Comparison of ENCODE assay signal across 20 cellular contexts in genomic region chr9:14132798-14133197, GRCh38.
DNase-seq lines count a peak whose midpoint lies in the region; ATAC-seq, FAIRE-seq and TF ChIP-seq lines count a peak whose summit lies in the region.
"Had no signal": no experiment of that assay in that cellular context is flagged by ENCODE, and none has a peak within 500 bp of the region (broad histone marks: within the 10 kb centered on the region; RNA-seq: fewer than 3 reads in every experiment).

No MANE protein-coding gene starts in this region.

- no peaks in the 10 kb centered on the region for H3K27me3 Mint-ChIP-seq in activated CD8-positive, alpha-beta memory T cell treated with anti-CD3 and anti-CD28 coated beads, Interleukin-2, amount 10 ng/mL, durations not matched to agents 7 days and 5 days
- H3K27me3 Mint-ChIP-seq: CD4-positive, alpha-beta T cell had no signal

- TF ChIP-seq POLR2A in right lobe of liver (IDR thresholded peaks at IDR 0.05) (no peak), HepG2 (IDR thresholded peaks at IDR 0.05; ENCODE audit: insufficient read depth in 1 of 2, low read depth in 2 of 2, low read length in 2 of 2) (no peak)

- no peak for FAIRE-seq in HepG2 (lab: Jason Lieb, UNC)
- FAIRE-seq: D721Med, GM12892, GM18507, H54 had no signal

- H3K4me3 ChIP-seq in right lobe of liver: no peak overlapping the region
- H3K4me3 ChIP-seq in HepG2 (replicated peaks in 1 of 3; ENCODE audit: insufficient read depth in 1 of 3, low read depth in 2 of 3, low read length in 3 of 3): no peak overlapping the region
- H3K4me3 ChIP-seq: GM23338 had no signal

- H3K27ac Mint-ChIP-seq in activated CD8-positive, alpha-beta memory T cell treated with anti-CD3 and anti-CD28 coated beads, Interleukin-2, amount 10 ng/mL, durations not matched to agents 7 days and 5 days: no peak overlapping the region
- H3K27ac Mint-ChIP-seq: CD4-positive, alpha-beta T cell; GM23338 had no signal

- no peak for DNase-seq in right lobe of liver
- no peak for DNase-seq in HepG2 (ENCODE audit: low spot score)
- DNase-seq in left lobe of liver (ENCODE audit: low spot score): no peak
- no peak for DNase-seq in sciatic nerve (ENCODE audit: low spot score)
- DNase-seq in mesenteric fat pad (ENCODE audit: low spot score): no peak
- no peak for DNase-seq in activated CD8-positive, alpha-beta memory T cell treated with anti-CD3 and anti-CD28 coated beads, Interleukin-2, amount 10 ng/mL, durations not matched to agents 7 days and 5 days
- DNase-seq in ACHN: no peak
- DNase-seq: AML-193; Caco-2; CD4-positive, alpha-beta T cell; DMS153; DMS79; GDM1; HCEC 1CT had no signal

- no peak overlapping the region for H3K4me2 ChIP-seq in HepG2 (ENCODE audit: low read depth, low read length)
- H3K4me2 ChIP-seq: GM23338 had no signal

- no TSS peak for BruUV-seq in HepG2 (replicated peaks; lab: Mats Ljungman, UMichigan)

- H3K4me1 ChIP-seq in right lobe of liver (peaks cover 0 to 8% (median 0%) of the 10 kb centered on the region in 4 donors), HepG2 (ENCODE audit: insufficient read depth, low read length) (no peaks in the 10 kb centered on the region)
- H3K4me1 ChIP-seq: Caco-2 had no signal

- no peaks in the 10 kb centered on the region for H3K36me3 Mint-ChIP-seq in activated CD8-positive, alpha-beta memory T cell treated with anti-CD3 and anti-CD28 coated beads, Interleukin-2, amount 10 ng/mL, durations not matched to agents 7 days and 5 days

- ATAC-seq in right lobe of liver (peak; percentile 58 to 85 (median 72)), HepG2 (no peak), left lobe of liver (peak; percentile 84), sciatic nerve (peak; percentile 76)
- ATAC-seq in activated CD8-positive, alpha-beta memory T cell treated with anti-CD3 and anti-CD28 coated beads, Interleukin-2, amount 10 ng/mL, durations not matched to agents 7 days and 5 days: no peak
- ATAC-seq: GM23338 had no signal

- H3K9me3 ChIP-seq in right lobe of liver (no peaks in the 10 kb centered on the region), HepG2 (ENCODE audit: low read length) (no peaks in the 10 kb centered on the region)
- H3K9me3 ChIP-seq: Caco-2 had no signal

- no peak for TF ChIP-seq EP300 in HepG2 (IDR thresholded peaks at IDR 0.05; ENCODE audit: low read depth in 2 of 2, low read length in 2 of 2)
- TF ChIP-seq EP300 in HepG2 (CRISPR knock-in tag; IDR thresholded peaks at IDR 0.05; ENCODE audit: borderline replicate concordance): no peak

- POLR2A ChIA-PET in HepG2 (lab: Yijun Ruan, JAX): no interaction called here

- no peaks in the 10 kb centered on the region for H3K4me1 Mint-ChIP-seq in activated CD8-positive, alpha-beta memory T cell treated with anti-CD3 and anti-CD28 coated beads, Interleukin-2, amount 10 ng/mL, durations not matched to agents 7 days and 5 days

- no peak overlapping the region for H2AFZ ChIP-seq in HepG2 (ENCODE audit: low read length)
- H2AFZ ChIP-seq: GM23338 had no signal

- H3K27ac ChIP-seq in right lobe of liver: peak overlapping the region in 2 of 3 donors; percentile 4 to 29
- no peak overlapping the region for H3K27ac ChIP-seq in HepG2 (ENCODE audit: extremely low read length, insufficient read depth, low read length)
- H3K27ac ChIP-seq: C4-2B had no signal

- H3K9ac ChIP-seq in HepG2 (ENCODE audit: insufficient read depth, low read depth, low read length): no peak overlapping the region

- H3K4me3 Mint-ChIP-seq in activated CD8-positive, alpha-beta memory T cell treated with anti-CD3 and anti-CD28 coated beads, Interleukin-2, amount 10 ng/mL, durations not matched to agents 7 days and 5 days: no peak overlapping the region
- H3K4me3 Mint-ChIP-seq: CD4-positive, alpha-beta T cell; GM23338 had no signal

- H3K36me3 ChIP-seq in right lobe of liver (no peaks in the 10 kb centered on the region), HepG2 (replicated peaks in 1 of 2; ENCODE audit: control insufficient read depth in 1 of 2, insufficient read depth in 2 of 2, low read length in 2 of 2) (no peaks in the 10 kb centered on the region)

- no peaks in the 10 kb centered on the region for H3K79me2 ChIP-seq in HepG2 (ENCODE audit: insufficient read depth, low read length)

- WGBS in right lobe of liver (ENCODE audit: insufficient coverage, low coverage, low lambda C conversion rate, missing lambda C conversion rate): 51% methylated on average over 2 of the region's 2 CpGs
- WGBS in HepG2 (ENCODE audit: low lambda C conversion rate): 68% methylated on average over 2 of the region's 2 CpGs

- in situ Hi-C loops in HepG2 (cut with HindIII; ENCODE audit: extremely low pct_ligation_motif_present, low pct_unique_long_range_greater_than_20kb): no loop called here
- in situ Hi-C loops in ACHN (cut with HindIII; ENCODE audit: low pct_ligation_motif_present, low pct_unique_long_range_greater_than_20kb, low sequenced_read_pairs): no loop called here

- peaks cover 2% of the 10 kb centered on the region for H3K9me3 Mint-ChIP-seq in activated CD8-positive, alpha-beta memory T cell treated with anti-CD3 and anti-CD28 coated beads, Interleukin-2, amount 10 ng/mL, durations not matched to agents 7 days and 5 days (ENCODE audit: low read depth)
- H3K9me3 Mint-ChIP-seq: CD4-positive, alpha-beta T cell; GM23338 had no signal

- no peaks in the 10 kb centered on the region for H4K20me1 ChIP-seq in HepG2 (ENCODE audit: insufficient read depth, low read length)

- intact Hi-C loops in right lobe of liver (cut with DNase I): no loop called here
- intact Hi-C loops in HepG2 (cut with micrococcal nuclease; ENCODE audit: unreplicated experiment): no loop called here
- intact Hi-C loops in sciatic nerve (cut with DNase I): no loop called here

- no peak for TF ChIP-seq RAD21 in HepG2 (CRISPR knock-in tag; IDR thresholded peaks at IDR 0.05)

- CTCF ChIA-PET in HepG2 (lab: Yijun Ruan, JAX; ENCODE audit: low intra/inter-chr PET ratio, low total read pairs): no interaction called here
- CTCF ChIA-PET in activated CD8-positive, alpha-beta memory T cell treated with anti-CD3 and anti-CD28 coated beads, Interleukin-2, amount 10 ng/mL, durations not matched to agents 7 days and 5 days (lab: Charles Lee): no interaction called here

- H3K27me3 ChIP-seq in right lobe of liver: no peaks in the 10 kb centered on the region
- H3K27me3 ChIP-seq in HepG2 (ENCODE audit: control insufficient read depth in 1 of 2, insufficient read depth in 2 of 2, low read length in 2 of 2): no peaks in the 10 kb centered on the region

- no peak for TF ChIP-seq CTCF in right lobe of liver (IDR thresholded peaks at IDR 0.05)
- TF ChIP-seq CTCF in HepG2 (CRISPR knock-in tag; IDR thresholded peaks at IDR 0.05): no peak

TF ChIP-seq in HepG2, 621 proteins besides CTCF, POLR2A, EP300 and RAD21 (continues in another document):
- TF ChIP-seq ZNF343 (CRISPR knock-in tag; IDR thresholded peaks at IDR 0.05): no peak
- TF ChIP-seq NCOA2 (CRISPR knock-in tag; IDR thresholded peaks at IDR 0.05): no peak
- TF ChIP-seq, protein P1, sequence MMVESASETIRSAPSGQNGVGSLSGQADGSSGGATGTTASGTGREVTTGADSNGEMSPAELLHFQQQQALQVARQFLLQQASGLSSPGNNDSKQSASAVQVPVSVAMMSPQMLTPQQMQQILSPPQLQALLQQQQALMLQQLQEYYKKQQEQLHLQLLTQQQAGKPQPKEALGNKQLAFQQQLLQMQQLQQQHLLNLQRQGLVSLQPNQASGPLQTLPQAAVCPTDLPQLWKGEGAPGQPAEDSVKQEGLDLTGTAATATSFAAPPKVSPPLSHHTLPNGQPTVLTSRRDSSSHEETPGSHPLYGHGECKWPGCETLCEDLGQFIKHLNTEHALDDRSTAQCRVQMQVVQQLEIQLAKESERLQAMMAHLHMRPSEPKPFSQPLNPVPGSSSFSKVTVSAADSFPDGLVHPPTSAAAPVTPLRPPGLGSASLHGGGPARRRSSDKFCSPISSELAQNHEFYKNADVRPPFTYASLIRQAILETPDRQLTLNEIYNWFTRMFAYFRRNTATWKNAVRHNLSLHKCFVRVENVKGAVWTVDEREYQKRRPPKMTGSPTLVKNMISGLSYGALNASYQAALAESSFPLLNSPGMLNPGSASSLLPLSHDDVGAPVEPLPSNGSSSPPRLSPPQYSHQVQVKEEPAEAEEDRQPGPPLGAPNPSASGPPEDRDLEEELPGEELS (CRISPR knock-in tag; IDR thresholded peaks at IDR 0.05): no peak
- TF ChIP-seq ZNF207 (IDR thresholded peaks at IDR 0.05; ENCODE audit: borderline replicate concordance): no peak
- TF ChIP-seq REPIN1 (CRISPR knock-in tag; IDR thresholded peaks at IDR 0.05; ENCODE audit: borderline replicate concordance, low read depth): no peak
- TF ChIP-seq YEATS4 (CRISPR knock-in tag; IDR thresholded peaks at IDR 0.05; ENCODE audit: borderline replicate concordance): no peak
- no peak for TF ChIP-seq LCORL (IDR thresholded peaks at IDR 0.05)
- no peak for TF ChIP-seq LCORL (CRISPR knock-in tag; IDR thresholded peaks at IDR 0.05)
- TF ChIP-seq E2F1 (CRISPR knock-in tag; IDR thresholded peaks at IDR 0.05): no peak
- no peak for TF ChIP-seq ZNF883 (CRISPR knock-in tag; IDR thresholded peaks at IDR 0.05; ENCODE audit: not compliant biosample characterization)
- no peak for TF ChIP-seq ZNF589 (CRISPR knock-in tag; conservative IDR thresholded peaks at IDR 0.05)

Comparison
In these comparisons a context has a peak if more than half of its experiments do, and no peak if none do; other contexts are left out.
1. ATAC-seq: peak in right lobe of liver (4 of 4), left lobe of liver (single experiment) and sciatic nerve (single experiment); none in HepG2 (single experiment) and activated CD8-positive, alpha-beta memory T cell treated with anti-CD3 and anti-CD28 coated beads, Interleukin-2, amount 10 ng/mL, durations not matched to agents 7 days and 5 days (single experiment).